In genomic region chr1:36128905-36129206, GRCh38 we compare ENCODE assay signal across 25 cellular contexts. TPM values are rescaled to one million over a fixed set of nuclear protein-coding genes. Genes with fewer than 3 reads are reported as not detected.
DNase-seq lines count a peak whose midpoint lies in the region; ATAC-seq, FAIRE-seq and TF ChIP-seq lines count a peak whose summit lies in the region.
"Had no signal": no experiment of that assay in that cellular context is flagged by ENCODE, and none has a peak within 500 bp of the region (broad histone marks: within the 10 kb centered on the region; RNA-seq: fewer than 3 reads in every experiment).

No MANE protein-coding gene starts in this region.

- H3K9ac ChIP-seq in GM23248 (no peak overlapping the region), K562 (ENCODE audit: insufficient read depth in 1 of 2, low read depth in 2 of 2, low read length in 2 of 2) (no peak overlapping the region), smooth muscle cell (ENCODE audit: low read depth) (no peak overlapping the region)

- H3K36me3 ChIP-seq in GM23248 (ENCODE audit: low read depth): no peaks in the 10 kb centered on the region
- H3K36me3 ChIP-seq in SJCRH30: no peaks in the 10 kb centered on the region
- no peaks in the 10 kb centered on the region for H3K36me3 ChIP-seq in K562 (ENCODE audit: control insufficient read depth, insufficient read depth, low read length)
- no peaks in the 10 kb centered on the region for H3K36me3 ChIP-seq in smooth muscle cell (ENCODE audit: low read depth)

- H3K9me3 ChIP-seq in GM23248 (ENCODE audit: low read depth) (no peaks in the 10 kb centered on the region), SJCRH30 (replicated peaks) (no peaks in the 10 kb centered on the region), K562 (replicated peaks; ENCODE audit: control insufficient read depth, insufficient read depth, low read depth, low read length) (no peaks in the 10 kb centered on the region), smooth muscle cell (replicated peaks; ENCODE audit: low read depth) (no peaks in the 10 kb centered on the region)
- H3K9me3 ChIP-seq: A549 had no signal

- TF ChIP-seq RAD21 in K562 (CRISPR knock-in tag; conservative IDR thresholded peaks at IDR 0.05 in 1 of 2, IDR thresholded peaks at IDR 0.05 in 1 of 2): no peak

- H3K9me1 ChIP-seq in K562 (ENCODE audit: control insufficient read depth, insufficient read depth, low read length): no peaks in the 10 kb centered on the region

- TF ChIP-seq CTCF in K562 (IDR thresholded peaks at IDR 0.05 in 2 of 3, conservative IDR thresholded peaks at IDR 0.05 in 1 of 3; ENCODE audit: insufficient read depth in 2 of 3, low read depth in 1 of 3, low read length in 3 of 3): no peak
- TF ChIP-seq CTCF in smooth muscle cell (IDR thresholded peaks at IDR 0.05; ENCODE audit: borderline replicate concordance, insufficient read depth, poor library complexity, severe bottlenecking): no peak
- TF ChIP-seq CTCF in natural killer cell (IDR thresholded peaks at IDR 0.05): no peak

- H3K27ac Mint-ChIP-seq in natural killer cell: no peak overlapping the region
- H3K27ac Mint-ChIP-seq: GM23338, H9 had no signal

- TF ChIP-seq POLR2A in K562 (conservative IDR thresholded peaks at IDR 0.05): no peak

- H3K9me2 ChIP-seq in GM23248 (ENCODE audit: insufficient read depth): no peaks in the 10 kb centered on the region

- H3K4me1 Mint-ChIP-seq in natural killer cell: peaks cover 0 to 25% of the 10 kb centered on the region in 2 donors

- no peak overlapping the region for H3K4me3 Mint-ChIP-seq in natural killer cell
- H3K4me3 Mint-ChIP-seq: GM23338, H9 had no signal

- H3K4me2 ChIP-seq in GM23248 (ENCODE audit: unreplicated experiment) (no peak overlapping the region), K562 (ENCODE audit: insufficient read depth, low read length) (no peak overlapping the region), smooth muscle cell (no peak overlapping the region)
- H3K4me2 ChIP-seq: A549, GM23338 had no signal

- WGBS in GM23248 (ENCODE audit: low coverage in 1 of 2, low lambda C conversion rate in 2 of 2, missing lambda C conversion rate in 2 of 2), 2 experiments: 91 to 95% methylated on average over 3 of the region's 3 CpGs
- 49% methylated on average over 3 of the region's 3 CpGs for WGBS in K562 (ENCODE audit: insufficient coverage, low coverage, missing lambda C conversion rate)
- 93% methylated on average over 3 of the region's 3 CpGs for WGBS in smooth muscle cell (ENCODE audit: low lambda C conversion rate)

- no peaks in the 10 kb centered on the region for H4K20me1 ChIP-seq in GM23248 (ENCODE audit: insufficient read depth)
- no peaks in the 10 kb centered on the region for H4K20me1 ChIP-seq in K562 (replicated peaks; ENCODE audit: control insufficient read depth, insufficient read depth, low read length)
- no peaks in the 10 kb centered on the region for H4K20me1 ChIP-seq in smooth muscle cell (ENCODE audit: low read depth)

- no peaks in the 10 kb centered on the region for H3K36me3 Mint-ChIP-seq in natural killer cell
- H3K36me3 Mint-ChIP-seq: CD4-positive, alpha-beta memory T cell had no signal

- H2AFZ ChIP-seq in GM23248 (no peak overlapping the region), K562 (ENCODE audit: low read depth, low read length) (no peak overlapping the region), smooth muscle cell (ENCODE audit: low read depth) (no peak overlapping the region)
- H2AFZ ChIP-seq: GM23338 had no signal

- no peak for FAIRE-seq in K562 (lab: Jason Lieb, UNC)
- FAIRE-seq: A549, GM12891, GM18507 had no signal

- no peak for ATAC-seq in K562
- ATAC-seq in natural killer cell: no peak
- ATAC-seq: A549, GM23338, HCT116 had no signal

- no TSS peak for BruUV-seq in K562 (replicated peaks; lab: Mats Ljungman, UMichigan)

- H3K27ac ChIP-seq in GM23248 (peak overlapping the region; percentile 72), SJCRH30 (peak overlapping the region; percentile 26; the same call in 1 of the 2 replicates), K562 (ENCODE audit: extremely low read depth, low read depth, low read length) (no peak overlapping the region), smooth muscle cell (ENCODE audit: low read depth) (peak overlapping the region; percentile 84)
- H3K27ac ChIP-seq: A549 had no signal

- CTCF ChIA-PET in K562 (lab: Yijun Ruan, JAX; ENCODE audit: low intra/inter-chr PET ratio): interaction anchor here (0.6 kb wide), 1 partner anchor 1067 kb away, joined by 3 read pairs; no protein-coding TSS in a partner anchor

- no peaks in the 10 kb centered on the region for H3K79me2 ChIP-seq in GM23248 (ENCODE audit: insufficient read depth)
- no peaks in the 10 kb centered on the region for H3K79me2 ChIP-seq in K562 (ENCODE audit: control insufficient read depth, insufficient read depth, low read length)
- H3K79me2 ChIP-seq in smooth muscle cell (ENCODE audit: low read depth): no peaks in the 10 kb centered on the region

- intact Hi-C loops in K562 (cut with micrococcal nuclease) (no loop called here), natural killer cell (cut with micrococcal nuclease) (no loop called here)

- in situ Hi-C loops in GM23248 (cut with MboI): no loop called here
- in situ Hi-C loops in K562 (cut with MboI): no loop called here

- POLR2A ChIA-PET in K562 (lab: Yijun Ruan, JAX): interaction anchor here (0.7 to 2.3 kb wide), 4 partner anchors 11 to 55 kb away, joined by 3 to 19 read pairs (median 4); partner anchors contain the start of gene TRAPPC3

- H3K4me3 ChIP-seq in GM23248: no peak overlapping the region
- no peak overlapping the region for H3K4me3 ChIP-seq in SJCRH30
- H3K4me3 ChIP-seq in K562: no peak overlapping the region
- H3K4me3 ChIP-seq in smooth muscle cell: no peak overlapping the region
- H3K4me3 ChIP-seq: A549, GM23338 had no signal

- peaks cover 17% of the 10 kb centered on the region; the same call in 1 of the 2 replicates for H3F3A ChIP-seq in GM23248 (ENCODE audit: insufficient read depth)
- no peaks in the 10 kb centered on the region for H3F3A ChIP-seq in smooth muscle cell (ENCODE audit: low read depth)

- H3K4me1 ChIP-seq in GM23248 (ENCODE audit: insufficient read depth): peaks cover 21% of the 10 kb centered on the region
- peaks cover 20% of the 10 kb centered on the region for H3K4me1 ChIP-seq in SJCRH30
- H3K4me1 ChIP-seq in K562 (replicated peaks in 1 of 2; ENCODE audit: control insufficient read depth in 2 of 2, insufficient read depth in 2 of 2, low read length in 2 of 2): peaks cover 16 to 42% of the 10 kb centered on the region in 2 experiments
- H3K4me1 ChIP-seq in smooth muscle cell (ENCODE audit: low read depth): no peaks in the 10 kb centered on the region

- no peaks in the 10 kb centered on the region for H3K9me3 Mint-ChIP-seq in natural killer cell
- H3K9me3 Mint-ChIP-seq: CD4-positive, alpha-beta memory T cell; GM23338; H9 had no signal

- TF ChIP-seq EP300 in K562 (IDR thresholded peaks at IDR 0.05; ENCODE audit: low read length): no peak

- peaks cover 9 to 18% of the 10 kb centered on the region in 2 donors for H3K27me3 Mint-ChIP-seq in natural killer cell (ENCODE audit: low read depth in 2 of 2)

- H3K27me3 ChIP-seq in GM23248 (replicated peaks; ENCODE audit: insufficient read depth) (0 out of 2 replicates have a peak, but pooled peaks cover 4% of the 10 kb centered on the region), SJCRH30 (peaks cover 3% of the 10 kb centered on the region; the same call in 1 of the 2 replicates), K562 (ENCODE audit: control insufficient read depth in 2 of 2, insufficient read depth in 2 of 2, low read length in 2 of 2) (no peaks in the 10 kb centered on the region), smooth muscle cell (ENCODE audit: low read depth) (peaks cover 3% of the 10 kb centered on the region)

- DNase-seq in GM23248: no peak
- DNase-seq in SJCRH30: no peak
- DNase-seq in K562 (ENCODE audit: extremely low read depth in 1 of 4, low spot score in 3 of 4): no peak
- DNase-seq in smooth muscle cell (lab: John Stamatoyannopoulos, UW; ENCODE audit: unreplicated experiment): no peak
- DNase-seq in Ammon's horn (ENCODE audit: low spot score): no peak
- DNase-seq in natural killer cell: no peak
- DNase-seq in NCI-H2227 (lab: John Stamatoyannopoulos, UW; ENCODE audit: unreplicated experiment): no peak
- DNase-seq: 8988T; ACHN; C1 segment of cervical spinal cord; Calu3; CD4-positive, alpha-beta memory T cell; COR-L47; DMS53; DMS79 treated with DMSO at 0.1 percent for 48 hours; GF-D8; H9 had no signal

RNA-seq across cellular contexts. Expression of gene COL8A2, which starts 3.8 kb away (rescaled TPM):
- total RNA-seq in GM23248 (2014; rRNA removed; shearing (Covaris generic)): 30.5 and 33.1 TPM in 2 replicates
- 2.9 and 3.2 TPM in 2 replicates for polyA plus RNA-seq in GM23248 (2016; fragmentation: Nextera tagmentation; extraction: Ambion mirVana)
- 0.45 and 0.51 TPM in 2 replicates for total RNA-seq in SJCRH30 (2014; rRNA removed; shearing (Covaris generic))
- 0.07 and 0.11 TPM in 2 replicates for total RNA-seq in K562 (2011; cell fraction: chromatin; rRNA removed; ENCODE audit: low replicate concordance)
- 0.13 and 0.17 TPM in 2 replicates for total RNA-seq in K562 (2011; cell fraction: nucleolus; rRNA removed)
- total RNA-seq in K562 (2011; cell fraction: nucleoplasm; rRNA removed): 0.07 TPM in 1 of 2 replicates, not detected in the other
- total RNA-seq in K562 (2014; rRNA removed): 0.14 TPM in 1 of 2 replicates, not detected in the other
- 0.03 TPM in 1 of 2 replicates, not detected in the other for total RNA-seq in K562 (2014; rRNA removed; fragmentation: Illumina TruSeq; extraction: Trizol)
- not detected in 2 replicates for total RNA-seq in K562 (2015; rRNA removed; fragmentation: Illumina TruSeq; extraction: Trizol)
- 0.04 and 0.09 TPM in 2 replicates for total RNA-seq in K562 (2021)
- polyA plus RNA-seq in K562 (2011; rRNA removed): 0.04 TPM in 2 replicates
- 0.09 TPM in 1 of 2 replicates, not detected in the other for polyA plus RNA-seq in K562 (2011; cell fraction: cytosol; rRNA removed)
- polyA plus RNA-seq in K562 (2011; cell fraction: nucleus; rRNA removed): 0.11 TPM in 1 of 2 replicates, not detected in the other
- polyA plus RNA-seq in K562 (2012): 0.01 and 0.07 TPM in 2 replicates
- 0.07 TPM in 1 of 2 replicates, not detected in the other for polyA plus RNA-seq in K562 (2014; fragmentation: Illumina TruSeq; extraction: Trizol)
- not detected for polyA plus RNA-seq in K562 (2014; fragmentation: Nextera tagmentation; extraction: Ambion mirVana)
- 0.03 TPM in 1 of 2 replicates, not detected in the other for polyA plus RNA-seq in K562 (2014; rRNA removed)
- not detected in 2 replicates for polyA minus RNA-seq in K562 (2011; rRNA and poly(A)+ RNA removed)
- polyA minus RNA-seq in K562 (2011; cell fraction: cytosol; rRNA and poly(A)+ RNA removed): not detected in 2 replicates
- polyA minus RNA-seq in K562 (2011; cell fraction: nucleus; rRNA and poly(A)+ RNA removed): 0.13 TPM in 1 of 2 replicates, not detected in the other
- total RNA-seq in smooth muscle cell: 21.7 and 32.9 TPM in 2 replicates
- 35.9 and 59.0 TPM in 2 replicates for polyA plus RNA-seq in smooth muscle cell
- under 1 TPM; 0.09 to 0.20 (median 0.14) TPM for total RNA-seq in natural killer cell
- total RNA-seq: Calu3 had no signal
- polyA plus RNA-seq: CD4-positive, alpha-beta memory T cell had no signal

RNA-seq across cellular contexts. Expression of gene TRAPPC3, which starts 20.4 kb away (rescaled TPM):
- total RNA-seq in GM23248 (2014; rRNA removed; shearing (Covaris generic)): 101 and 112 TPM in 2 replicates
- polyA plus RNA-seq in GM23248 (2016; fragmentation: Nextera tagmentation; extraction: Ambion mirVana): 134 and 135 TPM in 2 replicates
- total RNA-seq in SJCRH30 (2014; rRNA removed; shearing (Covaris generic)): 76.0 and 78.6 TPM in 2 replicates
- total RNA-seq in K562 (2011; cell fraction: chromatin; rRNA removed; ENCODE audit: low replicate concordance): 60.6 and 88.2 TPM in 2 replicates
- total RNA-seq in K562 (2011; cell fraction: nucleolus; rRNA removed): 67.4 and 71.0 TPM in 2 replicates
- total RNA-seq in K562 (2011; cell fraction: nucleoplasm; rRNA removed): 76.7 and 96.0 TPM in 2 replicates
- total RNA-seq in K562 (2014; rRNA removed): 132 and 141 TPM in 2 replicates
- 109 and 114 TPM in 2 replicates for total RNA-seq in K562 (2014; rRNA removed; fragmentation: Illumina TruSeq; extraction: Trizol)
- total RNA-seq in K562 (2015; rRNA removed; fragmentation: Illumina TruSeq; extraction: Trizol): 112 and 115 TPM in 2 replicates
- total RNA-seq in K562 (2021): 83.4 and 90.9 TPM in 2 replicates
- polyA plus RNA-seq in K562 (2011; rRNA removed): 128 and 141 TPM in 2 replicates
- 75.6 and 128 TPM in 2 replicates for polyA plus RNA-seq in K562 (2011; cell fraction: cytosol; rRNA removed)
- 80.4 and 107 TPM in 2 replicates for polyA plus RNA-seq in K562 (2011; cell fraction: nucleus; rRNA removed)
- 109 and 110 TPM in 2 replicates for polyA plus RNA-seq in K562 (2012)
- 127 and 140 TPM in 2 replicates for polyA plus RNA-seq in K562 (2014; fragmentation: Illumina TruSeq; extraction: Trizol)
- polyA plus RNA-seq in K562 (2014; fragmentation: Nextera tagmentation; extraction: Ambion mirVana): 10 to 100 TPM; 20.6 to 41.8 TPM
- polyA plus RNA-seq in K562 (2014; rRNA removed): 119 and 142 TPM in 2 replicates
- 47.8 and 54.0 TPM in 2 replicates for polyA minus RNA-seq in K562 (2011; rRNA and poly(A)+ RNA removed)
- polyA minus RNA-seq in K562 (2011; cell fraction: cytosol; rRNA and poly(A)+ RNA removed): 29.4 and 32.5 TPM in 2 replicates
- polyA minus RNA-seq in K562 (2011; cell fraction: nucleus; rRNA and poly(A)+ RNA removed): 18.6 and 31.1 TPM in 2 replicates
- total RNA-seq in smooth muscle cell: 67.8 and 202 TPM in 2 replicates
- polyA plus RNA-seq in smooth muscle cell: 113 and 114 TPM in 2 replicates
- 10 to 100 TPM; 28.0 to 34.7 (median 34.3) TPM for total RNA-seq in natural killer cell

RNA-seq across cellular contexts. Expression of gene MAP7D1, which starts 27.1 kb away (rescaled TPM):
- 160 and 224 TPM in 2 replicates for total RNA-seq in GM23248 (2014; rRNA removed; shearing (Covaris generic))
- polyA plus RNA-seq in GM23248 (2016; fragmentation: Nextera tagmentation; extraction: Ambion mirVana): 34.8 and 35.8 TPM in 2 replicates
- total RNA-seq in SJCRH30 (2014; rRNA removed; shearing (Covaris generic)): 91.2 and 96.2 TPM in 2 replicates
- 28.8 and 80.6 TPM in 2 replicates for total RNA-seq in K562 (2011; cell fraction: chromatin; rRNA removed; ENCODE audit: low replicate concordance)
- 47.5 and 62.2 TPM in 2 replicates for total RNA-seq in K562 (2011; cell fraction: nucleolus; rRNA removed)
- 37.8 and 52.2 TPM in 2 replicates for total RNA-seq in K562 (2011; cell fraction: nucleoplasm; rRNA removed)
- total RNA-seq in K562 (2014; rRNA removed): 72.8 and 74.4 TPM in 2 replicates
- total RNA-seq in K562 (2014; rRNA removed; fragmentation: Illumina TruSeq; extraction: Trizol): 17.4 and 20.8 TPM in 2 replicates
- 34.5 and 37.8 TPM in 2 replicates for total RNA-seq in K562 (2015; rRNA removed; fragmentation: Illumina TruSeq; extraction: Trizol)
- 101 and 108 TPM in 2 replicates for total RNA-seq in K562 (2021)
- polyA plus RNA-seq in K562 (2011; rRNA removed): 17.2 and 18.4 TPM in 2 replicates
- 14.6 and 28.7 TPM in 2 replicates for polyA plus RNA-seq in K562 (2011; cell fraction: cytosol; rRNA removed)
- 34.1 and 46.2 TPM in 2 replicates for polyA plus RNA-seq in K562 (2011; cell fraction: nucleus; rRNA removed)
- polyA plus RNA-seq in K562 (2012): 51.5 and 56.5 TPM in 2 replicates
- polyA plus RNA-seq in K562 (2014; fragmentation: Illumina TruSeq; extraction: Trizol): 49.2 and 53.7 TPM in 2 replicates
- polyA plus RNA-seq in K562 (2014; fragmentation: Nextera tagmentation; extraction: Ambion mirVana): 1 to 10 TPM; 3.6 to 4.4 TPM
- 53.8 and 54.7 TPM in 2 replicates for polyA plus RNA-seq in K562 (2014; rRNA removed)
- 8.2 and 9.2 TPM in 2 replicates for polyA minus RNA-seq in K562 (2011; rRNA and poly(A)+ RNA removed)
- 31.8 and 55.1 TPM in 2 replicates for polyA minus RNA-seq in K562 (2011; cell fraction: cytosol; rRNA and poly(A)+ RNA removed)
- 13.1 and 14.8 TPM in 2 replicates for polyA minus RNA-seq in K562 (2011; cell fraction: nucleus; rRNA and poly(A)+ RNA removed)
- total RNA-seq in smooth muscle cell: 102 and 109 TPM in 2 replicates
- polyA plus RNA-seq in smooth muscle cell: 169 and 186 TPM in 2 replicates
- 100 to 1,000 TPM; 213 to 232 (median 230) TPM for total RNA-seq in natural killer cell

RNA-seq across cellular contexts. Expression of gene ADPRS, which starts 40.2 kb away (rescaled TPM):
- total RNA-seq in GM23248 (2014; rRNA removed; shearing (Covaris generic)): 64.7 and 70.3 TPM in 2 replicates
- polyA plus RNA-seq in GM23248 (2016; fragmentation: Nextera tagmentation; extraction: Ambion mirVana) (38.9 and 42.0 TPM in 2 replicates), K562 (2011; rRNA removed) (34.4 and 37.0 TPM in 2 replicates), K562 (2014; fragmentation: Illumina TruSeq; extraction: Trizol) (25.2 and 26.7 TPM in 2 replicates), K562 (2014; fragmentation: Nextera tagmentation; extraction: Ambion mirVana) (1 to 10 TPM; 5.9 to 8.4 TPM), K562 (2014; rRNA removed) (29.9 and 37.2 TPM in 2 replicates), smooth muscle cell (38.8 and 44.1 TPM in 2 replicates)
- 26.7 and 30.4 TPM in 2 replicates for total RNA-seq in SJCRH30 (2014; rRNA removed; shearing (Covaris generic))
- 6.1 and 18.5 TPM in 2 replicates for total RNA-seq in K562 (2011; cell fraction: chromatin; rRNA removed; ENCODE audit: low replicate concordance)
- 17.3 and 17.4 TPM in 2 replicates for total RNA-seq in K562 (2011; cell fraction: nucleolus; rRNA removed)
- 12.3 and 12.6 TPM in 2 replicates for total RNA-seq in K562 (2011; cell fraction: nucleoplasm; rRNA removed)
- total RNA-seq in K562 (2014; rRNA removed) (40.0 and 52.5 TPM in 2 replicates), K562 (2014; rRNA removed; fragmentation: Illumina TruSeq; extraction: Trizol) (15.1 and 21.2 TPM in 2 replicates), K562 (2015; rRNA removed; fragmentation: Illumina TruSeq; extraction: Trizol) (26.7 and 27.4 TPM in 2 replicates), K562 (2021) (30.9 and 33.4 TPM in 2 replicates), smooth muscle cell (26.7 and 31.0 TPM in 2 replicates), natural killer cell (10 to 100 TPM in 2 of 3 donors, 1 to 10 TPM in 1; 9.6 to 15.9 (median 12.4) TPM)
- 43.8 and 51.3 TPM in 2 replicates for polyA plus RNA-seq in K562 (2011; cell fraction: cytosol; rRNA removed)
- polyA plus RNA-seq in K562 (2011; cell fraction: nucleus; rRNA removed): 27.6 and 28.3 TPM in 2 replicates
- polyA plus RNA-seq in K562 (2012): 24.0 and 26.0 TPM in 2 replicates
- polyA minus RNA-seq in K562 (2011; rRNA and poly(A)+ RNA removed): 12.3 and 15.7 TPM in 2 replicates
- 12.0 and 12.3 TPM in 2 replicates for polyA minus RNA-seq in K562 (2011; cell fraction: cytosol; rRNA and poly(A)+ RNA removed)
- 4.6 and 6.2 TPM in 2 replicates for polyA minus RNA-seq in K562 (2011; cell fraction: nucleus; rRNA and poly(A)+ RNA removed)

RNA-seq across cellular contexts. Expression of gene TEKT2, which starts 45.0 kb away (rescaled TPM):
- total RNA-seq in GM23248 (2014; rRNA removed; shearing (Covaris generic)): not detected in 2 replicates
- not detected in 2 replicates for polyA plus RNA-seq in GM23248 (2016; fragmentation: Nextera tagmentation; extraction: Ambion mirVana)
- total RNA-seq in SJCRH30 (2014; rRNA removed; shearing (Covaris generic)): 0.15 TPM in 1 of 2 replicates, not detected in the other
- 0.62 TPM in 1 of 2 replicates, not detected in the other for total RNA-seq in K562 (2011; cell fraction: chromatin; rRNA removed; ENCODE audit: low replicate concordance)
- 0.92 and 1.0 TPM in 2 replicates for total RNA-seq in K562 (2011; cell fraction: nucleolus; rRNA removed)
- 0.66 and 0.92 TPM in 2 replicates for total RNA-seq in K562 (2011; cell fraction: nucleoplasm; rRNA removed)
- total RNA-seq in K562 (2014; rRNA removed): 0.36 TPM in 1 of 2 replicates, not detected in the other
- 0.19 TPM in 1 of 2 replicates, not detected in the other for total RNA-seq in K562 (2014; rRNA removed; fragmentation: Illumina TruSeq; extraction: Trizol)
- 0.19 and 0.40 TPM in 2 replicates for total RNA-seq in K562 (2015; rRNA removed; fragmentation: Illumina TruSeq; extraction: Trizol)
- 0.60 and 0.78 TPM in 2 replicates for total RNA-seq in K562 (2021)
- 0.06 and 0.24 TPM in 2 replicates for polyA plus RNA-seq in K562 (2011; rRNA removed)
- polyA plus RNA-seq in K562 (2011; cell fraction: cytosol; rRNA removed): 0.19 and 0.25 TPM in 2 replicates
- polyA plus RNA-seq in K562 (2011; cell fraction: nucleus; rRNA removed): 0.41 and 0.68 TPM in 2 replicates
- 0.21 and 0.25 TPM in 2 replicates for polyA plus RNA-seq in K562 (2012)
- polyA plus RNA-seq in K562 (2014; fragmentation: Illumina TruSeq; extraction: Trizol): 0.24 and 0.37 TPM in 2 replicates
- under 1 TPM; 0.08 to 0.14 TPM for polyA plus RNA-seq in K562 (2014; fragmentation: Nextera tagmentation; extraction: Ambion mirVana)
- 0.19 and 0.94 TPM in 2 replicates for polyA plus RNA-seq in K562 (2014; rRNA removed)
- not detected in 2 replicates for polyA minus RNA-seq in K562 (2011; rRNA and poly(A)+ RNA removed)
- not detected in 2 replicates for polyA minus RNA-seq in K562 (2011; cell fraction: cytosol; rRNA and poly(A)+ RNA removed)
- polyA minus RNA-seq in K562 (2011; cell fraction: nucleus; rRNA and poly(A)+ RNA removed): 0.56 TPM in 1 of 2 replicates, not detected in the other
- 0.27 TPM in 1 of 2 replicates, not detected in the other for total RNA-seq in smooth muscle cell
- 0.66 and 0.85 TPM in 2 replicates for polyA plus RNA-seq in smooth muscle cell
- total RNA-seq in natural killer cell: under 1 TPM in 2 of 3 donors, not detected in 1; 0.24 to 0.35 TPM
- total RNA-seq: CD4-positive, alpha-beta memory T cell; Daoy; G401; H4 had no signal
- polyA plus RNA-seq: CD4-positive, alpha-beta memory T cell had no signal

Comparison
In these comparisons a context has a peak if more than half of its experiments do, and no peak if none do; other contexts are left out.
1. RNA of gene COL8A2, which starts 3.8 kb away (total RNA-seq): 30.5 to 33.1 TPM in GM23248 and 21.7 to 32.9 TPM in smooth muscle cell; 0.45 to 0.51 TPM in SJCRH30, 0.09 to 0.20 TPM in natural killer cell and 0.03 to 0.17 TPM in K562; every median in the first group is over 10 times any median in the second.